In genomic region chr13:35514166-35514565, GRCh38 we compare ENCODE assay signal across 24 cellular contexts. TPM values are rescaled to one million over a fixed set of nuclear protein-coding genes. Genes with fewer than 3 reads are reported as not detected.
DNase-seq lines count a peak whose midpoint lies in the region; FAIRE-seq and TF ChIP-seq lines count a peak whose summit lies in the region.
"Had no signal": no experiment of that assay in that cellular context is flagged by ENCODE, and none has a peak within 500 bp of the region (broad histone marks: within the 10 kb centered on the region; RNA-seq: fewer than 3 reads in every experiment).

No MANE protein-coding gene starts in this region.

- no peaks in the 10 kb centered on the region for H3K9me3 ChIP-seq in BE2C
- H3K9me3 ChIP-seq: Caco-2, MG63 had no signal

- TF ChIP-seq CTCF in retinal pigment epithelial cell (conservative IDR thresholded peaks at IDR 0.05; ENCODE audit: low read depth, low read length) (no peak), BE2C (IDR thresholded peaks at IDR 0.05; ENCODE audit: low read depth, low read length) (no peak)

- H3K4me3 ChIP-seq in retinal pigment epithelial cell (ENCODE audit: low read length) (no peak overlapping the region), BE2C (ENCODE audit: low read depth, low read length) (no peak overlapping the region)
- H3K4me3 ChIP-seq: MG63 had no signal

- peaks cover 24% of the 10 kb centered on the region for H3K4me1 ChIP-seq in BE2C
- H3K4me1 ChIP-seq: Caco-2 had no signal

- DNase-seq in NCI-H748 (lab: John Stamatoyannopoulos, UW; ENCODE audit: unreplicated experiment) (peak; percentile 17), NCI-H748 treated with DMSO at 0.1 percent for 48 hours (lab: John Stamatoyannopoulos, UW) (no peak), NCI-H1694 treated with DMSO at 0.1 percent for 48 hours (lab: John Stamatoyannopoulos, UW) (peak; percentile 98), NCI-H69 (lab: John Stamatoyannopoulos, UW) (peak; percentile 93), retinal pigment epithelial cell (ENCODE audit: low read depth) (peak; percentile 92), NOMO-1 treated with DMSO at 0.1 percent for 48 hours (lab: John Stamatoyannopoulos, UW; ENCODE audit: unreplicated experiment) (no peak), frontal cortex (ENCODE audit: low spot score in 2 of 2) (no peak), BE2C (no peak)
- DNase-seq: 8988T; Caco-2; IMR-90; Karpas-422; MG63; NCI-H1092; NCI-H187 treated with DMSO at 0.1 percent for 48 hours; NK-92 treated with Interleukin-12 subunit alpha and Interleukin-12 subunit beta, amount 100 ng/mL, for 24 hours; OCI-M1; Right ventricle myocardium superior had no signal

- no peak for FAIRE-seq in frontal cortex (lab: Jason Lieb, UNC)
- FAIRE-seq: GM12892, GM18507, HTR-8/SVneo had no signal

- H3K36me3 ChIP-seq in BE2C, result peaks cover 3% of the 10 kb centered on the region; the same call in 1 of the 2 replicates
- H3K36me3 ChIP-seq: MG63 had no signal

- H3K27me3 ChIP-seq in BE2C, result no peaks in the 10 kb centered on the region
- H3K27me3 ChIP-seq: MG63 had no signal

RNA-seq across cellular contexts. Expression of gene MAB21L1, which starts 37.7 kb away (rescaled TPM):
- 1.6 TPM for total RNA-seq in frontal cortex
- 138 TPM for polyA plus RNA-seq in BE2C (2012; ENCODE audit: insufficient read depth, insufficient read length, low read depth)
- total RNA-seq: Caco-2; H1; NCI-H460; T-helper 2 cell treated with Interferon-gamma antibody and Interleukin-4, amounts not matched to agents 100 ng/mL and 5 ng/mL, for 36 hours had no signal
- polyA plus RNA-seq: H1 had no signal

Comparison
In these comparisons a context has a peak if more than half of its experiments do, and no peak if none do; other contexts are left out.
1. DNase-seq: peak in NCI-H748 (single experiment), NCI-H1694 treated with DMSO at 0.1 percent for 48 hours (single experiment), NCI-H69 (single experiment) and retinal pigment epithelial cell (single experiment); none in NCI-H748 treated with DMSO at 0.1 percent for 48 hours (single experiment), NOMO-1 treated with DMSO at 0.1 percent for 48 hours (single experiment), frontal cortex (0 of 2) and BE2C (single experiment).